In genomic region chr6:21348462-21349195, GRCh38 we compare ENCODE assay signal across 1 cellular context.
TF ChIP-seq lines count a peak whose summit lies in the region.

No MANE protein-coding gene starts in this region.

TF ChIP-seq in IMR-90, 13 proteins besides CTCF, POLR2A, EP300 and RAD21 (continued from another document):
- TF ChIP-seq MAZ (IDR thresholded peaks at IDR 0.05; ENCODE audit: borderline replicate concordance, low read depth, low read length) = no peak
- no peak for TF ChIP-seq BHLHE40 (IDR thresholded peaks at IDR 0.05; ENCODE audit: low read depth, low read length)
- no peak for TF ChIP-seq RCOR1 (IDR thresholded peaks at IDR 0.05; ENCODE audit: insufficient replicate concordance, low read length)
